Comparison of ENCODE assay signal across 1 cellular context in genomic region chr10:46020344-46020656, GRCh38.
TF ChIP-seq lines count a peak whose summit lies in the region.

No MANE protein-coding gene starts in this region.

TF ChIP-seq in WTC11, 78 proteins besides CTCF, POLR2A, EP300 and RAD21 (continued from another document):
- TF ChIP-seq AR (CRISPR knock-in tag; IDR thresholded peaks at IDR 0.05), result no peak
- TF ChIP-seq PREB (CRISPR knock-in tag; IDR thresholded peaks at IDR 0.05; ENCODE audit: borderline replicate concordance), result no peak
- no peak for TF ChIP-seq ZNF423 (CRISPR knock-in tag; IDR thresholded peaks at IDR 0.05)
- TF ChIP-seq ETV6 (CRISPR knock-in tag; IDR thresholded peaks at IDR 0.05), result no peak
- TF ChIP-seq MAX (CRISPR knock-in tag; IDR thresholded peaks at IDR 0.05), result no peak
- no peak for TF ChIP-seq MYBL2 (CRISPR knock-in tag; IDR thresholded peaks at IDR 0.05)
